Comparison of ENCODE assay signal across 23 cellular contexts in the genomic region with DNA sequence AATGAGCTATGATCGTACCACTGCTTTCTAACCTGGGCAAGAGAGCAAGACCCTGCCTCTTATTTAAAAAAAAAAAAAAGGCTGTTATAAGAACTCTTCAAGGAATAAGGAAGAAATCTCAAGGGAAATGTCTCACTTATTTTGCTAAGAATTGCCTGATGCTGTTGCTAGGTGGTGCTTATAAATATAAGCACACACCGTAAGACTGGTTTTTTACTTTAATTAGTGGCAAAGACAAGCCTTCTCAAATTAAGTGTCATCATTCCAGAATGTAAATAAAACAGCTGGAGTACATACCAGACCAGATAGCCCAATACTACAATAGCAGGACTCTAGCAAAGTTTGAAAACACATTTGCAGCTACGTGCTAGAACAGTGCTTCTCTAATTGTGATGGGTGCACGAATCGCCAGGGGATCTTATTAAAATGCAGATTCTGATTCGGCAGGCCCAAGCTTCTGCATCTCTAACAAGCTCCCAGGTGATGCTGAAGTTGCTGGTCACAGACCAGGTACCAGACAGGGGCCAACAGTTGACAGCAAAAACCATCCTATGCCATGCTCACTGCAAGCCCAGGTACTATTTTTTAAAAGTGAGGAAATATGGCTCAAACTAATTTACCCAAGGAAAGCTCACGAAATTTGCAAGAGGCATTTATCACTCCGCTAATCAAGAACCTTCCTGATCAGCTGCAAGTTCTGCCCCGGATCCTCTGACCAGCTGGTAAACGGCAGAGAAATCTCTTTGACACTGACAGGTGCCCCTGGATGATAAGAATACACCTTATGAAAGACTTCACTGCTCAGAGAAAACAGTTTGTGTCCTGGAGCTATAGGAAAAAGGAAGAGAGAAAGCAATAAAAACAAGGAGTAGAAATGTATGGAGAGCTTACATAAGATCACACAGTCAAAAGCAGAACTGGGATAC. TPM values are rescaled to one million over a fixed set of nuclear protein-coding genes. Genes with fewer than 3 reads are reported as not detected.
"Had no signal": no experiment of that assay in that cellular context is flagged by ENCODE, and none has a peak within 500 bp of the region (broad histone marks: within the 10 kb centered on the region; RNA-seq: fewer than 3 reads in every experiment).

No MANE protein-coding gene starts in this region.

- DNase-seq: activated CD4-positive, alpha-beta T cell treated with anti-CD3 and anti-CD28 coated beads, Interleukin-2, amount 10 ng/mL, durations not matched to agents 24 days and 14 days; activated CD4-positive, CD25-positive, alpha-beta regulatory T cell; activated CD8-positive, alpha-beta memory T cell treated with anti-CD3 and anti-CD28 coated beads, Interleukin-2, amount 50 U/mL, for 4 hours; activated effector memory CD4-positive, alpha-beta T cell treated with Interleukin-2 at 50 U/mL for 16 hours; activated naive CD4-positive, alpha-beta T cell treated with anti-CD3 and anti-CD28 coated beads, Interleukin-2, amount 50 U/mL, for 16 hours; activated T-cell treated with anti-CD3 and anti-CD28 coated beads, Interleukin-2, amount 50 U/mL, for 48 hours; heart right ventricle; immature natural killer cell; kidney glomerular epithelial cell; left ventricle myocardium superior; right cardiac atrium; stimulated activated naive CD8-positive, alpha-beta T cell treated with anti-CD3 and anti-CD28 coated beads, Interleukin-15, Interleukin-2, amounts not matched to agents 100 U/mL and 50 U/mL, for 24 hours; substantia nigra; tibial artery; uterus had no signal

- H3K36me3 Mint-ChIP-seq: immature natural killer cell, memory B cell had no signal

- H3K36me3 ChIP-seq: ascending aorta, heart right ventricle, neural progenitor cell, tibial artery, uterus had no signal

- H3K27ac Mint-ChIP-seq: activated CD4-positive, alpha-beta T cell treated with anti-CD3 and anti-CD28 coated beads, Interleukin-2, amount 10 ng/mL, durations not matched to agents 24 days and 14 days; immature natural killer cell; memory B cell; neural progenitor cell; progenitor cell of endocrine pancreas; T-helper 1 cell treated with Interleukin-12 subunit alpha and Interleukin-12 subunit beta and Interleukin-4 antibody, amounts not matched to agents 30 μg/mL and 1 μg/mL, for 36 hours had no signal

- H3K4me3 Mint-ChIP-seq: activated CD4-positive, alpha-beta T cell treated with anti-CD3 and anti-CD28 coated beads, Interleukin-2, amount 10 ng/mL, durations not matched to agents 24 days and 14 days; central memory CD8-positive, alpha-beta T cell; immature natural killer cell; memory B cell; neural progenitor cell; T-helper 1 cell treated with Interleukin-12 subunit alpha and Interleukin-12 subunit beta and Interleukin-4 antibody, amounts not matched to agents 30 μg/mL and 1 μg/mL, for 36 hours had no signal

- H3K9me3 ChIP-seq: ascending aorta, heart right ventricle, tibial artery, uterus had no signal

- H3K4me3 ChIP-seq: ascending aorta, coronary artery, heart right ventricle, neural progenitor cell, skin epidermis, tibial artery, uterus had no signal

- H3K27me3 ChIP-seq: ascending aorta, tibial artery, uterus had no signal

- H3K27ac ChIP-seq: coronary artery, heart right ventricle, neural progenitor cell, skin epidermis, tibial artery, uterus had no signal

- H3K27me3 Mint-ChIP-seq: progenitor cell of endocrine pancreas had no signal

- ATAC-seq: heart right ventricle; left ventricle myocardium superior; right cardiac atrium; stimulated activated naive CD8-positive, alpha-beta T cell treated with anti-CD3 and anti-CD28 coated beads, Interleukin-15, Interleukin-2, amounts not matched to agents 100 U/mL and 50 U/mL, for 24 hours had no signal

- H3K9me3 Mint-ChIP-seq: activated CD4-positive, alpha-beta T cell treated with anti-CD3 and anti-CD28 coated beads, Interleukin-2, amount 10 ng/mL, durations not matched to agents 24 days and 14 days; central memory CD8-positive, alpha-beta T cell; neural progenitor cell; T-helper 1 cell treated with Interleukin-12 subunit alpha and Interleukin-12 subunit beta and Interleukin-4 antibody, amounts not matched to agents 30 μg/mL and 1 μg/mL, for 36 hours had no signal

- H3K4me1 ChIP-seq: uterus had no signal

- H3K4me1 Mint-ChIP-seq: activated CD4-positive, alpha-beta T cell treated with anti-CD3 and anti-CD28 coated beads, Interleukin-2, amount 10 ng/mL, durations not matched to agents 24 days and 14 days; memory B cell had no signal

RNA-seq across cellular contexts. Expression of gene CNKSR3, which starts 6.6 kb away (rescaled TPM):
- total RNA-seq: activated CD4-positive, alpha-beta T cell treated with anti-CD3 and anti-CD28 coated beads, Interleukin-2, amount 10 ng/mL, durations not matched to agents 24 days and 14 days had no signal
